In genomic region chr11:18243783-18244362, GRCh38 we compare ENCODE assay signal across 9 cellular contexts. TPM values are rescaled to one million over a fixed set of nuclear protein-coding genes. Genes with fewer than 3 reads are reported as not detected.
DNase-seq lines count a peak whose midpoint lies in the region; ATAC-seq lines count a peak whose summit lies in the region.
"Had no signal": no experiment of that assay in that cellular context is flagged by ENCODE, and none has a peak within 500 bp of the region (broad histone marks: within the 10 kb centered on the region; RNA-seq: fewer than 3 reads in every experiment).

No MANE protein-coding gene starts in this region.

- H3K4me1 Mint-ChIP-seq in activated naive CD8-positive, alpha-beta T cell treated with anti-CD3 and anti-CD28 coated beads, Interleukin-2, amount 10 ng/mL, durations not matched to agents 7 days and 5 days, result peaks cover 14% of the 10 kb centered on the region

- H3K27me3 Mint-ChIP-seq in activated naive CD8-positive, alpha-beta T cell treated with anti-CD3 and anti-CD28 coated beads, Interleukin-2, amount 10 ng/mL, durations not matched to agents 7 days and 5 days, result peaks cover 18% of the 10 kb centered on the region

- peak overlapping the region; percentile 10 for H3K27ac Mint-ChIP-seq in activated naive CD8-positive, alpha-beta T cell treated with anti-CD3 and anti-CD28 coated beads, Interleukin-2, amount 10 ng/mL, durations not matched to agents 7 days and 5 days

- H3K9me3 Mint-ChIP-seq in activated naive CD8-positive, alpha-beta T cell treated with anti-CD3 and anti-CD28 coated beads, Interleukin-2, amount 10 ng/mL, durations not matched to agents 7 days and 5 days, result no peaks in the 10 kb centered on the region

- peak; percentile 59 for ATAC-seq in activated naive CD8-positive, alpha-beta T cell treated with anti-CD3 and anti-CD28 coated beads, Interleukin-2, amount 10 ng/mL, durations not matched to agents 7 days and 5 days (ENCODE audit: low read depth)
- ATAC-seq in HG02981 (IDR thresholded peaks at IDR 0.05; ENCODE audit: unreplicated experiment) (no peak), HG02763 (IDR thresholded peaks at IDR 0.05; ENCODE audit: unreplicated experiment) (no peak)

- H3K4me3 Mint-ChIP-seq in activated naive CD8-positive, alpha-beta T cell treated with anti-CD3 and anti-CD28 coated beads, Interleukin-2, amount 10 ng/mL, durations not matched to agents 7 days and 5 days, result no peak overlapping the region

- H3K36me3 Mint-ChIP-seq in activated naive CD8-positive, alpha-beta T cell treated with anti-CD3 and anti-CD28 coated beads, Interleukin-2, amount 10 ng/mL, durations not matched to agents 7 days and 5 days, result no peaks in the 10 kb centered on the region

- DNase-seq in ELR (ENCODE audit: low read depth) (peak; percentile 77), LoVo (ENCODE audit: low spot score) (peak; percentile 67), SK-N-DZ (ENCODE audit: low spot score) (peak; percentile 57), iPS-NIHi11 (ENCODE audit: low spot score) (peak; percentile 78)
- peak; percentile 53 for DNase-seq in activated naive CD8-positive, alpha-beta T cell treated with anti-CD3 and anti-CD28 coated beads, Interleukin-2, amount 10 ng/mL, durations not matched to agents 7 days and 5 days
- DNase-seq in stimulated activated CD4-positive, alpha-beta T cell treated with anti-CD3 and anti-CD28 coated beads, Interleukin-2, amount 100 ng/mL, for 48 hours, result peak; percentile 48 to 59

- POLR2A ChIA-PET in activated naive CD8-positive, alpha-beta T cell treated with anti-CD3 and anti-CD28 coated beads, Interleukin-2, amount 10 ng/mL, durations not matched to agents 7 days and 5 days (lab: Charles Lee), result interaction anchor here (0.9 to 1.4 kb wide), 6 partner anchors 79 to 374 kb away, joined by 3 to 5 read pairs (median 4); partner anchors contain the start of genes GTF2H1, HPS5, LDHA and SAAL1

RNA-seq across cellular contexts. Expression of gene SAA2, which starts 4.6 kb away (rescaled TPM):
- polyA plus RNA-seq in SK-N-DZ (2014; cell fraction: cytosol; rRNA removed), result not detected in 2 replicates
- polyA plus RNA-seq in SK-N-DZ (2014; cell fraction: nucleus; rRNA removed), result not detected in 2 replicates
- not detected for total RNA-seq in activated naive CD8-positive, alpha-beta T cell treated with anti-CD3 and anti-CD28 coated beads, Interleukin-2, amount 10 ng/mL, durations not matched to agents 7 days and 5 days

RNA-seq across cellular contexts. Expression of gene SAA4, which starts 7.3 kb away (rescaled TPM):
- polyA plus RNA-seq in SK-N-DZ (2014; cell fraction: cytosol; rRNA removed), result not detected in 2 replicates
- polyA plus RNA-seq in SK-N-DZ (2014; cell fraction: nucleus; rRNA removed), result not detected in 2 replicates
- total RNA-seq in activated naive CD8-positive, alpha-beta T cell treated with anti-CD3 and anti-CD28 coated beads, Interleukin-2, amount 10 ng/mL, durations not matched to agents 7 days and 5 days, result not detected
- polyA plus RNA-seq: esophagus had no signal

RNA-seq across cellular contexts. Expression of gene SAA1, which starts 22.2 kb away (rescaled TPM):
- not detected in 2 replicates for polyA plus RNA-seq in SK-N-DZ (2014; cell fraction: cytosol; rRNA removed)
- polyA plus RNA-seq in SK-N-DZ (2014; cell fraction: nucleus; rRNA removed), result not detected in 2 replicates
- not detected for total RNA-seq in activated naive CD8-positive, alpha-beta T cell treated with anti-CD3 and anti-CD28 coated beads, Interleukin-2, amount 10 ng/mL, durations not matched to agents 7 days and 5 days
